1 cellular context compared by ENCODE assay signal in genomic region chr15:51076142-51076897, GRCh38.
TF ChIP-seq lines count a peak whose summit lies in the region.

No MANE protein-coding gene starts in this region.

TF ChIP-seq in GM12878, 131 proteins besides CTCF, POLR2A, EP300 and RAD21 (continued from another document and continues in another):
- no peak for TF ChIP-seq CEBPZ (IDR thresholded peaks at IDR 0.05; ENCODE audit: low read depth, low read length)
- TF ChIP-seq SUZ12 (IDR thresholded peaks at IDR 0.05; ENCODE audit: unreplicated experiment): no peak
- TF ChIP-seq ZBTB33 (IDR thresholded peaks at IDR 0.05): peak; percentile 63
- no peak for TF ChIP-seq ZNF384 (IDR thresholded peaks at IDR 0.05; ENCODE audit: borderline replicate concordance, low read depth, low read length)
- TF ChIP-seq ZBTB11 (CRISPR knock-in tag; IDR thresholded peaks at IDR 0.05): no peak
- TF ChIP-seq RAD51 (IDR thresholded peaks at IDR 0.05): no peak
- TF ChIP-seq STAT3 (IDR thresholded peaks at IDR 0.05; ENCODE audit: low read depth, low read length): no peak
- TF ChIP-seq CBFB (IDR thresholded peaks at IDR 0.05; ENCODE audit: low read depth): no peak
- no peak for TF ChIP-seq JUND (IDR thresholded peaks at IDR 0.05; ENCODE audit: low read depth, low read length)
- no peak for TF ChIP-seq E2F8 (IDR thresholded peaks at IDR 0.05; ENCODE audit: low read depth, partially characterized antibody)
- no peak for TF ChIP-seq ZBTB4 (CRISPR knock-in tag; IDR thresholded peaks at IDR 0.05)
- no peak for TF ChIP-seq USF1 (IDR thresholded peaks at IDR 0.05; ENCODE audit: borderline replicate concordance, extremely low read length, insufficient read depth, low read depth, low read length)
- no peak for TF ChIP-seq ZNF274 (IDR thresholded peaks at IDR 0.05; ENCODE audit: insufficient read depth, insufficient read length)
- no peak for TF ChIP-seq CHD2 (IDR thresholded peaks at IDR 0.05; ENCODE audit: borderline replicate concordance, low read depth, low read length)
- peak; percentile 42; the same call in 1 of the 2 replicates for TF ChIP-seq CREB1 (IDR thresholded peaks at IDR 0.05; ENCODE audit: low read depth)
- TF ChIP-seq BMI1 (IDR thresholded peaks at IDR 0.05; ENCODE audit: borderline replicate concordance): no peak
- 0 out of 2 replicates have a peak, but pooled peaks have one; percentile 23 for TF ChIP-seq PAX5 (IDR thresholded peaks at IDR 0.05; ENCODE audit: borderline replicate concordance, low read depth, low read length)
- TF ChIP-seq ZNF592 (IDR thresholded peaks at IDR 0.05): no peak
- no peak for TF ChIP-seq BHLHE40 (IDR thresholded peaks at IDR 0.05; ENCODE audit: borderline replicate concordance in 1 of 2, low read depth in 2 of 2, low read length in 1 of 2)
- no peak for TF ChIP-seq ATF3 (IDR thresholded peaks at IDR 0.05; ENCODE audit: borderline replicate concordance, extremely low read depth, low read depth, low read length)
- no peak for TF ChIP-seq ZNF217 (IDR thresholded peaks at IDR 0.05)
- TF ChIP-seq CUX1 (IDR thresholded peaks at IDR 0.05; ENCODE audit: insufficient replicate concordance, low read depth, low read length): no peak
- no peak for TF ChIP-seq SUPT20H (IDR thresholded peaks at IDR 0.05; ENCODE audit: borderline replicate concordance, control insufficient read depth, low read depth, low read length)
- TF ChIP-seq ETV6 (conservative IDR thresholded peaks at IDR 0.05 in 1 of 2, IDR thresholded peaks at IDR 0.05 in 1 of 2; ENCODE audit: borderline replicate concordance in 1 of 2, low read depth in 1 of 2): no peak
